ENCODE assay signal across 8 cellular contexts in the genomic region with DNA sequence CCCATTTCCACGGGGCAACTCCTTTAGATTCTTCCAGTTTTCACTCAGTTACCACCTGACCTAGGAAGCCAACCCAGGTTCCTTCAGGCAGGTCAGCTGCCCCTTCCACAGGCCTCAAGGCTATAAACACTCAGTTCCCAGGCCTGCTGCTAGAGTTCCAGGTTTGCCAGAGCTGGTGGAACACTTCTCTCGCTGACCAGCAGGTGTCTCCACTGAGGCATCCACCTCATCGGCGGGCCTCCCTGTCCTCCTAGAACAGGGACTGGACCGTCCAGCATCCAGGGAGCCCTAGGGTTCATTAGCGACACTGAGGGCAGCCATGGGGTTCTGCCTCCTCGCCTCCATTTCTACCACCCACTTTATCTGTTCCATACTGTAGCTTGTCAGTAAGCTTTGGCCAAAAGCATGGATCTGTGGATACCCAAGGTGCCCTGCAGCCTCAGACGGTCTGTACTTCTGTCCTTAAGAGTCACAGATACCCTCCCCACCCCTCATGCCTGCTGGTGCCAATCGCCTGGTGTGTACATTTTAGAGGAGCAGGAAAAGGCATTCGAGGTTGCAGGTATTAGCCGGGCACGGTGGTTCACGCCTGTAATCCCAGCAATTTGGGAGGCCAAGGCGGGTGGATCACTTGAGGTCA. TPM values are rescaled to one million over a fixed set of nuclear protein-coding genes. Genes with fewer than 3 reads are reported as not detected.
A peak's percentile ranks its signal among the peaks of the same experiment; 100 is the strongest.
DNase-seq lines count a peak whose midpoint lies in the region; ATAC-seq and TF ChIP-seq lines count a peak whose summit lies in the region.

No MANE protein-coding gene starts in this region.

- peaks cover 0 to 6% (median 0%) of the 10 kb centered on the region in 5 experiments for H3K9me3 Mint-ChIP-seq in brain

- H3K36me3 Mint-ChIP-seq in brain = peaks cover 18% of the 10 kb centered on the region

- H3K27ac Mint-ChIP-seq in brain = peak overlapping the region; percentile 18 to 94 (median 84)

- DNase-seq in GM03348 (ENCODE audit: low spot score) (peak; percentile 94), MV-4-11 (lab: John Stamatoyannopoulos, UW) (peak; percentile 24), UCSD-AML1 (lab: John Stamatoyannopoulos, UW; ENCODE audit: unreplicated experiment) (peak; percentile 64), iPS-NIHi11 (ENCODE audit: low spot score) (peak; percentile 95)
- DNase-seq in stimulated activated CD4-positive, alpha-beta T cell treated with anti-CD3 and anti-CD28 coated beads, Interleukin-12 subunit alpha, Interleukin-12 subunit beta, amount 100 ng/mL, for 24 hours (ENCODE audit: low read depth in 2 of 2) = peak; percentile 43 to 64

- no peaks in the 10 kb centered on the region for H3K27me3 Mint-ChIP-seq in brain

- H3K4me3 Mint-ChIP-seq in brain = no peak overlapping the region

- peak; percentile 87 to 93 for TF ChIP-seq CTCF in brain (conservative IDR thresholded peaks at IDR 0.05)

- peaks cover 52% of the 10 kb centered on the region for H3K4me1 Mint-ChIP-seq in brain

- no peak for ATAC-seq in HG03520 (IDR thresholded peaks at IDR 0.05; ENCODE audit: unreplicated experiment)
- no peak for ATAC-seq in GM21786 (IDR thresholded peaks at IDR 0.05; ENCODE audit: unreplicated experiment)

RNA-seq across cellular contexts. Expression of a gene that starts 29.0 kb away (rescaled TPM):
- 90.1 TPM for polyA plus RNA-seq in brain (ENCODE audit: insufficient read depth, low read depth, low replicate concordance)

RNA-seq across cellular contexts. Expression of a gene that starts 38.3 kb away (rescaled TPM):
- not detected for polyA plus RNA-seq in brain (ENCODE audit: insufficient read depth, low read depth, low replicate concordance)

Comparison
In these comparisons a context has a peak if more than half of its experiments do, and no peak if none do; other contexts are left out.
1. DNase-seq: peak in every context shown above with its lines; median percentile 95 in iPS-NIHi11; 94 in GM03348; 64 in UCSD-AML1; 54 in stimulated activated CD4-positive, alpha-beta T cell treated with anti-CD3 and anti-CD28 coated beads, Interleukin-12 subunit alpha, Interleukin-12 subunit beta, amount 100 ng/mL, for 24 hours; 24 in MV-4-11.